In the genomic region with DNA sequence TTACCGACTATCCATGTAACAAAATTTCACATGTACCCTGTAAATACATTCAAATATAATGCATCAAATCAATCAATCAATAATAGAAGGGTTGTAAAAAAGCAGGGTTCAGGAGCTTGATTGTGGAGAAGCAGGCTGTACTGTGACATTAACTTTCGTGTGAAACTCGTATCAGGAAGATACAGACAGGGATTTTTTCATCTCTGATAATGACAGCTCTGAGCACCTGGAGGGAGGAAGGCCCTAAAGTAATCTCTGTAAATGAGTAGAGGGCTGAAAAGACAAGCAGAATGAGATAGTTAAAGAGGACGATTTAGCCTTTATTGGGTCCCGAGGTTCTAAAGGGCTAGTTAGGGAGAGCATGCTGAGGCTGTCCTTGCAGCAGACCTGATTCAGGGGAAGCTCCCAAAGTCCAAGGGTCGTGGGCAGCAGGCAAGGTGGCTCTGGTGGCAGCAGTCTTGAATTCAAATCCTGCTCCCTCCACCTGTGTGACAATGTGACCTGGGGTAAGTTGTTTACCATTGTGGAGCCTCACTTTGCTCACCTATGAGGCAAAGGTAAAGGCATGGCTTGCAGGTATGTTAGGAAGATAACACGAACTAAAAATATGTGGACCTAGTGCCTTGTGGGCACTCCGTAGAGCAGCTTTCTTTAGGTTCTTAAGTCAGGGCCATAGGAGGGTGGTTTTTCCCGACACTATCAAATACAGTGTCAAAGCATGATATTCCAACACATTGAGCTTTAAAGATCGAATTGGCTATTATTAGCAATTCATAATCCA, we compare ENCODE assay signal across 1 cellular context.
TF ChIP-seq lines count a peak whose summit lies in the region.

No MANE protein-coding gene starts in this region.

TF ChIP-seq in GM12878, 131 proteins besides CTCF, POLR2A, EP300 and RAD21:
- 0 out of 2 replicates have a peak, but pooled peaks have one; percentile 5 for TF ChIP-seq MLLT1 (IDR thresholded peaks at IDR 0.05)
- no peak for TF ChIP-seq NFIC (IDR thresholded peaks at IDR 0.05; ENCODE audit: low read depth, low read length)
